8 cellular contexts compared by ENCODE assay signal in genomic region chr5:55694152-55694830, GRCh38. TPM values are rescaled to one million over a fixed set of nuclear protein-coding genes. Genes with fewer than 3 reads are reported as not detected.
DNase-seq lines count a peak whose midpoint lies in the region; ATAC-seq and TF ChIP-seq lines count a peak whose summit lies in the region.

No MANE protein-coding gene starts in this region.

- TF ChIP-seq CTCF in glutamatergic neuron (IDR thresholded peaks at IDR 0.05; ENCODE audit: partially characterized antibody, unreplicated experiment) = no peak

- H3K36me3 Mint-ChIP-seq in glutamatergic neuron (ENCODE audit: unreplicated experiment) = peaks cover 8% of the 10 kb centered on the region

- in situ Hi-C loops in SK-MEL-5 (cut with HindIII; ENCODE audit: low pct_unique_long_range_greater_than_20kb, low sequenced_read_pairs) = no loop called here

- peaks cover 11% of the 10 kb centered on the region for H3K4me1 Mint-ChIP-seq in glutamatergic neuron (ENCODE audit: low read depth, unreplicated experiment)

- peaks cover 10% of the 10 kb centered on the region for H3K9me3 Mint-ChIP-seq in glutamatergic neuron (ENCODE audit: unreplicated experiment)

- peaks cover 2% of the 10 kb centered on the region for H3K27me3 Mint-ChIP-seq in glutamatergic neuron (ENCODE audit: unreplicated experiment)

- no peak overlapping the region for H3K4me3 Mint-ChIP-seq in glutamatergic neuron (ENCODE audit: unreplicated experiment)

- DNase-seq in CD1c-positive myeloid dendritic cell (ENCODE audit: extremely low spot score) = peak; percentile 9
- DNase-seq in HCEC 1CT = peak; percentile 35
- peak; percentile 70 for DNase-seq in SK-MEL-5 (ENCODE audit: low read depth, low spot score)
- DNase-seq in glutamatergic neuron = no peak
- DNase-seq in activated gamma-delta T cell (lab: John Stamatoyannopoulos, UW) = no peak

- no peak for ATAC-seq in HG03460 (IDR thresholded peaks at IDR 0.05; ENCODE audit: unreplicated experiment)
- ATAC-seq in GM18519 (IDR thresholded peaks at IDR 0.05; ENCODE audit: low FRiP score, unreplicated experiment) = no peak
- ATAC-seq in HG03095 (IDR thresholded peaks at IDR 0.05; ENCODE audit: unreplicated experiment) = no peak

- H3K27ac Mint-ChIP-seq in glutamatergic neuron (ENCODE audit: unreplicated experiment) = peak overlapping the region; percentile 83

RNA-seq across cellular contexts. Expression of gene SLC38A9, which starts 17.8 kb away (rescaled TPM):
- 33.1 and 44.0 TPM in 2 replicates for total RNA-seq in SK-MEL-5 (2014; rRNA removed; shearing (Covaris generic))
- polyA plus RNA-seq in SK-MEL-5 (2015; cell fraction: cytosol; rRNA removed) = 14.5 and 15.2 TPM in 2 replicates
- 20.9 and 39.7 TPM in 2 replicates for polyA plus RNA-seq in SK-MEL-5 (2015; cell fraction: nucleus; rRNA removed)
- total RNA-seq in glutamatergic neuron (ENCODE audit: unreplicated experiment) = 40.1 TPM

RNA-seq across cellular contexts. Expression of gene DDX4, which starts 43.6 kb away (rescaled TPM):
- total RNA-seq in SK-MEL-5 (2014; rRNA removed; shearing (Covaris generic)) = not detected in 2 replicates
- not detected in 2 replicates for polyA plus RNA-seq in SK-MEL-5 (2015; cell fraction: cytosol; rRNA removed)
- 0.30 TPM in 1 of 2 replicates, not detected in the other for polyA plus RNA-seq in SK-MEL-5 (2015; cell fraction: nucleus; rRNA removed)
- 0.27 TPM for total RNA-seq in glutamatergic neuron (ENCODE audit: unreplicated experiment)

Comparison
In these comparisons a context has a peak if more than half of its experiments do, and no peak if none do; other contexts are left out.
1. DNase-seq: peak in CD1c-positive myeloid dendritic cell (single experiment), HCEC 1CT (single experiment) and SK-MEL-5 (single experiment); none in glutamatergic neuron (single experiment) and activated gamma-delta T cell (single experiment).